ENCODE assay signal across 21 cellular contexts in genomic region chr7:392822-393221, GRCh38.
"Had no signal": no experiment of that assay in that cellular context is flagged by ENCODE, and none has a peak within 500 bp of the region (broad histone marks: within the 10 kb centered on the region; RNA-seq: fewer than 3 reads in every experiment).

No MANE protein-coding gene starts in this region.

- ATAC-seq: effector memory CD8-positive, alpha-beta T cell; gastroesophageal sphincter; heart left ventricle; left colon; left lobe of liver; lower lobe of right lung; mucosa of descending colon had no signal

- H3K36me3 ChIP-seq: colonic mucosa, esophagus muscularis mucosa, gastroesophageal sphincter, heart left ventricle, left ventricle myocardium inferior, lower lobe of right lung had no signal

- H3K27ac ChIP-seq: colonic mucosa, esophagus muscularis mucosa, foreskin keratinocyte, gastroesophageal sphincter, heart left ventricle, hepatocyte, left ventricle myocardium inferior, lower lobe of right lung had no signal

- H3K4me1 ChIP-seq: colonic mucosa, esophagus muscularis mucosa, gastroesophageal sphincter, lower lobe of right lung had no signal

- H3K9me3 ChIP-seq: colonic mucosa had no signal

- DNase-seq: cortex of kidney; effector CD8-positive, alpha-beta T cell; effector memory CD8-positive, alpha-beta T cell; endodermal cell; foreskin keratinocyte; hypothalamus; immature natural killer cell; kidney; kidney glomerular epithelial cell; left colon; lower lobe of right lung; mesenchymal stem cell; mucosa of descending colon; naive B cell had no signal

- H3K4me3 ChIP-seq: colonic mucosa, esophagus muscularis mucosa, gastroesophageal sphincter, heart left ventricle, hepatocyte, left ventricle myocardium inferior, lower lobe of right lung, mucosa of descending colon had no signal
